In the genomic region with DNA sequence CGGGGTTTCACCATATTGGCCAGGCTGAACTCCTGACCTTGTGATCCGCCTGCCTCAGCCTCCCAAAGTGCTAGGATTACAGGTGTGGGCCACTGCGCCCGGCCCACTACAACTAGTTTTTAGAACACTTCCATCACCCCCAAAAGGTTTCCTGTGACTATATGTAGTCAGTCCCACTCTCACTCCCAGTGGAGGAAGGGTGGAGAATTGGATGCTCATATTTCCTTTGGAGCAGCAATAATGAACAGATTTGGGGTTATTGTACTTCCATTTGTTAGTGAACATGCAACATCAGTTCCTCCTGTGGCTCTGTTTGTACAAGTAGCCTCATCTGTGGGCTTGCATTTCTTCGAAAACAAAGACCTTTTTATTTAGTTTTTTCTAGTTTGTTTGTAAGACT, we compare ENCODE assay signal across 18 cellular contexts. TPM values are rescaled to one million over a fixed set of nuclear protein-coding genes. Genes with fewer than 3 reads are reported as not detected.
DNase-seq lines count a peak whose midpoint lies in the region; ATAC-seq lines count a peak whose summit lies in the region.
"Had no signal": no experiment of that assay in that cellular context is flagged by ENCODE, and none has a peak within 500 bp of the region (broad histone marks: within the 10 kb centered on the region; RNA-seq: fewer than 3 reads in every experiment).

No MANE protein-coding gene starts in this region.

- H3K4me1 Mint-ChIP-seq in activated CD4-positive, alpha-beta T cell treated with anti-CD3 and anti-CD28 coated beads, Interleukin-2, amount 10 ng/mL, durations not matched to agents 7 days and 5 days, result peaks cover 56% of the 10 kb centered on the region
- H3K4me1 Mint-ChIP-seq in CD8-positive, alpha-beta memory T cell, result peaks cover 74 to 90% (median 89%) of the 10 kb centered on the region in 3 donors
- peaks cover 42 to 75% of the 10 kb centered on the region in 2 donors for H3K4me1 Mint-ChIP-seq in effector memory CD8-positive, alpha-beta T cell (ENCODE audit: low read depth in 2 of 2)
- peaks cover 56 to 65% of the 10 kb centered on the region in 2 donors for H3K4me1 Mint-ChIP-seq in natural killer cell treated with Interleukin-12 subunit alpha and Interleukin-12 subunit beta and Interleukin-15 and Interleukin-18, amount 100 ng/mL, for 72 hours (ENCODE audit: low read depth in 2 of 2)
- H3K4me1 Mint-ChIP-seq: GM23338 had no signal

- intact Hi-C loops in head of caudate nucleus (cut with DNase I), result no loop called here

- H3K27ac Mint-ChIP-seq in activated CD4-positive, alpha-beta T cell treated with anti-CD3 and anti-CD28 coated beads, Interleukin-2, amount 10 ng/mL, durations not matched to agents 7 days and 5 days, result peak overlapping the region; percentile 41
- peak overlapping the region in 6 of 8 donors; percentile 37 to 80 (median 48) for H3K27ac Mint-ChIP-seq in CD8-positive, alpha-beta memory T cell
- H3K27ac Mint-ChIP-seq in effector memory CD8-positive, alpha-beta T cell, result peak overlapping the region; percentile 71 to 81
- H3K27ac Mint-ChIP-seq in natural killer cell treated with Interleukin-12 subunit alpha and Interleukin-12 subunit beta and Interleukin-15 and Interleukin-18, amount 100 ng/mL, for 72 hours, result peak overlapping the region; percentile 52 to 79
- H3K27ac Mint-ChIP-seq: GM23338 had no signal

- no peak overlapping the region for H3K4me3 Mint-ChIP-seq in activated CD4-positive, alpha-beta T cell treated with anti-CD3 and anti-CD28 coated beads, Interleukin-2, amount 10 ng/mL, durations not matched to agents 7 days and 5 days
- peak overlapping the region in 5 of 7 donors; percentile 11 to 52 (median 31) for H3K4me3 Mint-ChIP-seq in CD8-positive, alpha-beta memory T cell
- peak overlapping the region; percentile 39 to 52 for H3K4me3 Mint-ChIP-seq in effector memory CD8-positive, alpha-beta T cell
- H3K4me3 Mint-ChIP-seq in natural killer cell treated with Interleukin-12 subunit alpha and Interleukin-12 subunit beta and Interleukin-15 and Interleukin-18, amount 100 ng/mL, for 72 hours, result peak overlapping the region; percentile 6
- H3K4me3 Mint-ChIP-seq: GM23338 had no signal

- no peak overlapping the region for H3K4me3 ChIP-seq in CD8-positive, alpha-beta memory T cell (ENCODE audit: low read length)
- H3K4me3 ChIP-seq: GM23338, K562 had no signal

- no peaks in the 10 kb centered on the region for H3K27me3 Mint-ChIP-seq in activated CD4-positive, alpha-beta T cell treated with anti-CD3 and anti-CD28 coated beads, Interleukin-2, amount 10 ng/mL, durations not matched to agents 7 days and 5 days
- no peaks in the 10 kb centered on the region for H3K27me3 Mint-ChIP-seq in CD8-positive, alpha-beta memory T cell
- H3K27me3 Mint-ChIP-seq in effector memory CD8-positive, alpha-beta T cell, result no peaks in the 10 kb centered on the region
- H3K27me3 Mint-ChIP-seq in natural killer cell treated with Interleukin-12 subunit alpha and Interleukin-12 subunit beta and Interleukin-15 and Interleukin-18, amount 100 ng/mL, for 72 hours, result no peaks in the 10 kb centered on the region

- no peak for ATAC-seq in effector memory CD8-positive, alpha-beta T cell (replicated peaks)
- ATAC-seq in natural killer cell treated with Interleukin-12 subunit alpha and Interleukin-12 subunit beta and Interleukin-15 and Interleukin-18, amount 100 ng/mL, for 72 hours, result no peak
- ATAC-seq in HG02759 (IDR thresholded peaks at IDR 0.05; ENCODE audit: unreplicated experiment), result no peak
- ATAC-seq: GM23338, K562 had no signal

- CTCF ChIA-PET in activated CD4-positive, alpha-beta T cell treated with anti-CD3 and anti-CD28 coated beads, Interleukin-2, amount 10 ng/mL, durations not matched to agents 7 days and 5 days (lab: Charles Lee), result interaction anchor here (1.5 kb wide), 1 partner anchor 8 kb away, joined by 4 read pairs; no protein-coding TSS in a partner anchor
- CTCF ChIA-PET in CD8-positive, alpha-beta memory T cell (lab: Charles Lee), result no interaction called here

- no peaks in the 10 kb centered on the region for H3K9me3 Mint-ChIP-seq in activated CD4-positive, alpha-beta T cell treated with anti-CD3 and anti-CD28 coated beads, Interleukin-2, amount 10 ng/mL, durations not matched to agents 7 days and 5 days
- H3K9me3 Mint-ChIP-seq in CD8-positive, alpha-beta memory T cell, result no peaks in the 10 kb centered on the region
- H3K9me3 Mint-ChIP-seq in effector memory CD8-positive, alpha-beta T cell, result no peaks in the 10 kb centered on the region
- H3K9me3 Mint-ChIP-seq in natural killer cell treated with Interleukin-12 subunit alpha and Interleukin-12 subunit beta and Interleukin-15 and Interleukin-18, amount 100 ng/mL, for 72 hours, result no peaks in the 10 kb centered on the region
- H3K9me3 Mint-ChIP-seq: GM23338 had no signal

- no peak for DNase-seq in activated CD4-positive, alpha-beta T cell treated with anti-CD3 and anti-CD28 coated beads, Interleukin-2, amount 10 ng/mL, durations not matched to agents 7 days and 5 days
- no peak for DNase-seq in activated CD4-positive, alpha-beta T cell treated with anti-CD3 and anti-CD28 coated beads, Interleukin-2, amount 50 U/mL, for 1 hour
- DNase-seq in CD8-positive, alpha-beta memory T cell, result no peak
- DNase-seq in effector memory CD8-positive, alpha-beta T cell, result no peak
- DNase-seq in natural killer cell treated with Interleukin-12 subunit alpha and Interleukin-12 subunit beta and Interleukin-15 and Interleukin-18, amount 100 ng/mL, for 72 hours (ENCODE audit: low spot score), result no peak
- no peak for DNase-seq in islet precursor cell
- no peak for DNase-seq in head of caudate nucleus
- DNase-seq: 8988T, BE2C, COR-L47, GF-D8, NCI-H1417 treated with DMSO at 0.1 percent for 48 hours, NCI-H2029, NCI-H748 treated with DMSO at 0.1 percent for 48 hours had no signal

- peaks cover 51% of the 10 kb centered on the region for H3K36me3 Mint-ChIP-seq in activated CD4-positive, alpha-beta T cell treated with anti-CD3 and anti-CD28 coated beads, Interleukin-2, amount 10 ng/mL, durations not matched to agents 7 days and 5 days (ENCODE audit: low read depth)
- H3K36me3 Mint-ChIP-seq in CD8-positive, alpha-beta memory T cell, result peaks cover 0 to 67% (median 12%) of the 10 kb centered on the region in 3 donors
- peaks cover 77% of the 10 kb centered on the region for H3K36me3 Mint-ChIP-seq in effector memory CD8-positive, alpha-beta T cell (ENCODE audit: insufficient read depth)
- H3K36me3 Mint-ChIP-seq in natural killer cell treated with Interleukin-12 subunit alpha and Interleukin-12 subunit beta and Interleukin-15 and Interleukin-18, amount 100 ng/mL, for 72 hours, result peaks cover 15% of the 10 kb centered on the region

- peaks cover 19% of the 10 kb centered on the region for H3K36me3 ChIP-seq in CD8-positive, alpha-beta memory T cell (ENCODE audit: insufficient read depth, low read length)

- H3K9me3 ChIP-seq in CD8-positive, alpha-beta memory T cell (ENCODE audit: low read length), result no peaks in the 10 kb centered on the region
- H3K9me3 ChIP-seq: BE2C had no signal

- no peak overlapping the region for H3K27ac ChIP-seq in CD8-positive, alpha-beta memory T cell (ENCODE audit: low read depth, low read length)
- H3K27ac ChIP-seq: RWPE1 had no signal

- H3K27me3 ChIP-seq in CD8-positive, alpha-beta memory T cell (ENCODE audit: insufficient read depth, low read length, poor library complexity, severe bottlenecking), result no peaks in the 10 kb centered on the region
- H3K27me3 ChIP-seq: BE2C had no signal

- POLR2A ChIA-PET in activated CD4-positive, alpha-beta T cell treated with anti-CD3 and anti-CD28 coated beads, Interleukin-2, amount 10 ng/mL, durations not matched to agents 7 days and 5 days (lab: Charles Lee), result no interaction called here
- POLR2A ChIA-PET in CD8-positive, alpha-beta memory T cell (lab: Charles Lee), result no interaction called here

- peaks cover 54% of the 10 kb centered on the region for H3K4me1 ChIP-seq in CD8-positive, alpha-beta memory T cell (ENCODE audit: insufficient read depth, low read length)
- H3K4me1 ChIP-seq: BE2C had no signal

RNA-seq across cellular contexts. Expression of a gene that starts 35.8 kb away (rescaled TPM):
- total RNA-seq in activated CD4-positive, alpha-beta T cell treated with anti-CD3 and anti-CD28 coated beads, Interleukin-2, amount 10 ng/mL, durations not matched to agents 7 days and 5 days, result 100 to 1,000 TPM; 223 to 284 TPM
- total RNA-seq in CD8-positive, alpha-beta memory T cell, result 100 to 1,000 TPM; 271 to 281 TPM
- polyA plus RNA-seq in CD8-positive, alpha-beta memory T cell, result 589 TPM
- total RNA-seq in natural killer cell treated with Interleukin-12 subunit alpha and Interleukin-12 subunit beta and Interleukin-15 and Interleukin-18, amount 100 ng/mL, for 72 hours, result 100 to 1,000 TPM; 328 to 448 TPM

RNA-seq across cellular contexts. Expression of a gene that starts 40.3 kb away (rescaled TPM):
- total RNA-seq in activated CD4-positive, alpha-beta T cell treated with anti-CD3 and anti-CD28 coated beads, Interleukin-2, amount 10 ng/mL, durations not matched to agents 7 days and 5 days, result 100 to 1,000 TPM in 1 of 2 experiments, 10 to 100 TPM in 1; 82.0 to 100 TPM
- 100 to 1,000 TPM; 120 to 132 TPM for total RNA-seq in CD8-positive, alpha-beta memory T cell
- polyA plus RNA-seq in CD8-positive, alpha-beta memory T cell, result 25.3 TPM
- 100 to 1,000 TPM in 1 of 2 donors, 10 to 100 TPM in 1; 77.3 to 111 TPM for total RNA-seq in natural killer cell treated with Interleukin-12 subunit alpha and Interleukin-12 subunit beta and Interleukin-15 and Interleukin-18, amount 100 ng/mL, for 72 hours
